ENCODE assay signal across 15 cellular contexts in the genomic region with DNA sequence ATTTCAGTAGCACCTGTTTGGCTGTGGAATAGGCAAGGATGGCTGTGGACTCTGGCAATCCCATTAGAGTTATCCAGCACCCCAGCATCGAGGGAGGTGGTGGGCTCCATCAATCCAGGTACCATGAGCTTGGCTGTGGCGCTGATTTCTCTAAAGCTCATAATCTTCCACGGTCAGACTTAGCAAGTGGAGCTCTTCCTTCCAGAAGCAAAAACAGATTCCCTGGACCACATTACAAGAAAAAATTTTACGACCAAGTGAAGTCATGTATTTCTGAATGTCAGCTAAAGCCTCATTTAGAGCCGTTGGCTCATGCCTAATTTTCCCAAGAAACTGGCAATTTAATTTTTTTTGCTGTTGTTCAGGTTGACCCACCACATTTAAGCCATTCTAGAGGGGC.
"Had no signal": no experiment of that assay in that cellular context is flagged by ENCODE, and none has a peak within 500 bp of the region (broad histone marks: within the 10 kb centered on the region; RNA-seq: fewer than 3 reads in every experiment).

No MANE protein-coding gene starts in this region.

- H3K27me3 Mint-ChIP-seq: activated T-helper 17 cell treated with anti-CD3 and anti-CD28 coated beads, Interleukin-2, amount 50 U/mL, for 72 hours; stimulated activated memory B cell treated with anti-CD40 and anti-IgM and Interleukin-4, amounts not matched to agents 10 μg/mL and 1 μg/mL and 100 μg/mL, for 72 hours had no signal

- ATAC-seq: left ventricle myocardium superior; stimulated activated memory B cell treated with anti-CD40 and anti-IgM and Interleukin-4, amounts not matched to agents 10 μg/mL and 1 μg/mL and 100 μg/mL, for 72 hours had no signal

- H3K36me3 ChIP-seq: esophagus muscularis mucosa, sigmoid colon had no signal

- H3K27ac Mint-ChIP-seq: activated T-helper 17 cell treated with anti-CD3 and anti-CD28 coated beads, Interleukin-2, amount 50 U/mL, for 72 hours; type B pancreatic cell had no signal

- H3K27ac ChIP-seq: esophagus muscularis mucosa, sigmoid colon, testis had no signal

- H3K36me3 Mint-ChIP-seq: stimulated activated memory B cell treated with anti-CD40 and anti-IgM and Interleukin-4, amounts not matched to agents 10 μg/mL and 1 μg/mL and 100 μg/mL, for 72 hours; type B pancreatic cell had no signal

- H3K4me3 Mint-ChIP-seq: nephron; stimulated activated memory B cell treated with anti-CD40 and anti-IgM and Interleukin-4, amounts not matched to agents 10 μg/mL and 1 μg/mL and 100 μg/mL, for 72 hours; type B pancreatic cell had no signal

- H3K9me3 ChIP-seq: esophagus muscularis mucosa, sigmoid colon, testis had no signal

- DNase-seq: activated naive CD4-positive, alpha-beta T cell treated with Interleukin-2 at 50 U/mL for 16 hours; activated T-cell treated with anti-CD3 and anti-CD28 coated beads for 4 hours; aorta; cerebellar nuclear complex; cortex of kidney; left ventricle myocardium superior; nucleus accumbens; sigmoid colon; stimulated activated CD4-positive, alpha-beta T cell treated with anti-CD3 and anti-CD28 coated beads, Interleukin-4, amount 100 ng/mL, for 24 hours; testis had no signal

- H3K27me3 ChIP-seq: esophagus muscularis mucosa, sigmoid colon, testis had no signal

- H3K4me3 ChIP-seq: esophagus muscularis mucosa, sigmoid colon, testis had no signal

- H3K9me3 Mint-ChIP-seq: activated T-helper 17 cell treated with anti-CD3 and anti-CD28 coated beads, Interleukin-2, amount 50 U/mL, for 72 hours; nephron; stimulated activated memory B cell treated with anti-CD40 and anti-IgM and Interleukin-4, amounts not matched to agents 10 μg/mL and 1 μg/mL and 100 μg/mL, for 72 hours; type B pancreatic cell had no signal
